Comparison of ENCODE assay signal across 1 cellular context in genomic region chr2:99657691-99658258, GRCh38.
TF ChIP-seq lines count a peak whose summit lies in the region.

No MANE protein-coding gene starts in this region.

TF ChIP-seq in WTC11, 78 proteins besides CTCF, POLR2A, EP300 and RAD21 (continued from another document):
- no peak for TF ChIP-seq AR (CRISPR knock-in tag; IDR thresholded peaks at IDR 0.05)
- TF ChIP-seq FOXP1 (CRISPR knock-in tag; IDR thresholded peaks at IDR 0.05; ENCODE audit: borderline replicate concordance), result no peak
- TF ChIP-seq OVOL2 (CRISPR knock-in tag; IDR thresholded peaks at IDR 0.05; ENCODE audit: borderline replicate concordance), result no peak
- no peak for TF ChIP-seq ZNF671 (CRISPR knock-in tag; IDR thresholded peaks at IDR 0.05)
- no peak for TF ChIP-seq TCF7 (CRISPR knock-in tag; IDR thresholded peaks at IDR 0.05; ENCODE audit: low read depth)
- TF ChIP-seq E2F1 (CRISPR knock-in tag; IDR thresholded peaks at IDR 0.05), result no peak
- no peak for TF ChIP-seq IRF2 (CRISPR knock-in tag; IDR thresholded peaks at IDR 0.05; ENCODE audit: borderline replicate concordance, low read depth)
- no peak for TF ChIP-seq ZNF317 (CRISPR knock-in tag; IDR thresholded peaks at IDR 0.05; ENCODE audit: borderline replicate concordance, low read depth)
